ENCODE assay signal across 17 cellular contexts in genomic region chr3:117531078-117531477, GRCh38.
A peak's percentile ranks its signal among the peaks of the same experiment; 100 is the strongest.
DNase-seq lines count a peak whose midpoint lies in the region; ATAC-seq, FAIRE-seq and TF ChIP-seq lines count a peak whose summit lies in the region.
"Had no signal": no experiment of that assay in that cellular context is flagged by ENCODE, and none has a peak within 500 bp of the region (broad histone marks: within the 10 kb centered on the region; RNA-seq: fewer than 3 reads in every experiment).

No MANE protein-coding gene starts in this region.

- no peaks in the 10 kb centered on the region for H3K27me3 ChIP-seq in astrocyte (ENCODE audit: insufficient read depth, low read length)
- no peaks in the 10 kb centered on the region for H3K27me3 ChIP-seq in tibial artery

- no peaks in the 10 kb centered on the region for H3K36me3 Mint-ChIP-seq in astrocyte (ENCODE audit: low read depth, unreplicated experiment)

- H3K4me2 ChIP-seq in astrocyte (ENCODE audit: low read length): no peak overlapping the region
- H3K4me2 ChIP-seq: A549 had no signal

- H3K27ac ChIP-seq in astrocyte (ENCODE audit: low read depth, low read length) (no peak overlapping the region), tibial artery (no peak overlapping the region)
- H3K27ac ChIP-seq: A549 had no signal

- no peak overlapping the region for H3K9ac ChIP-seq in astrocyte (ENCODE audit: low read length)

- DNase-seq in COR-L47 (lab: John Stamatoyannopoulos, UW) (peak; percentile 31), NCI-H1105 (lab: John Stamatoyannopoulos, UW) (peak; percentile 7), astrocyte (ENCODE audit: low read depth) (peak; percentile 78), omental fat pad (ENCODE audit: low spot score) (no peak), CD1c-positive myeloid dendritic cell (ENCODE audit: extremely low spot score) (no peak), tibial artery (no peak)
- DNase-seq: DMS 273 treated with DMSO at 0.1 percent for 48 hours, GF-D8, KG1, NCI-H1048, NCI-H1930, NCI-H774 had no signal

- H3K9me3 ChIP-seq in astrocyte (ENCODE audit: insufficient read depth, low read depth, low read length) (no peaks in the 10 kb centered on the region), tibial artery (no peaks in the 10 kb centered on the region)
- H3K9me3 ChIP-seq: A549, HAP-1 had no signal

- H3K27me3 Mint-ChIP-seq in astrocyte (ENCODE audit: low read depth, unreplicated experiment): no peaks in the 10 kb centered on the region

- ATAC-seq in omental fat pad (ENCODE audit: low FRiP score): peak; percentile 73
- no peak for ATAC-seq in GM19455 (IDR thresholded peaks at IDR 0.05; ENCODE audit: unreplicated experiment)
- ATAC-seq: A549 had no signal

- H3K27ac Mint-ChIP-seq in astrocyte (ENCODE audit: unreplicated experiment): no peak overlapping the region
- H3K27ac Mint-ChIP-seq: T-helper 1 cell treated with Interleukin-12 subunit alpha and Interleukin-12 subunit beta and Interleukin-4 antibody, amounts not matched to agents 30 μg/mL and 1 μg/mL, for 36 hours had no signal

- H3K4me1 Mint-ChIP-seq in astrocyte (ENCODE audit: low read depth, unreplicated experiment): no peaks in the 10 kb centered on the region

- no peak for FAIRE-seq in astrocyte (lab: Jason Lieb, UNC)
- FAIRE-seq: A549, GM12891 had no signal

- H4K20me1 ChIP-seq in astrocyte (ENCODE audit: insufficient read depth, low read length): no peaks in the 10 kb centered on the region

- TF ChIP-seq CTCF in astrocyte (IDR thresholded peaks at IDR 0.05; ENCODE audit: insufficient read depth, low read depth, low read length) (no peak), omental fat pad (IDR thresholded peaks at IDR 0.05) (no peak), tibial artery (IDR thresholded peaks at IDR 0.05) (no peak)

- H3K4me1 ChIP-seq in astrocyte (ENCODE audit: insufficient read depth, low read length) (no peaks in the 10 kb centered on the region), tibial artery (no peaks in the 10 kb centered on the region)
- H3K4me1 ChIP-seq: A549, HAP-1 had no signal

- intact Hi-C loops in tibial artery (cut with DNase I; ENCODE audit: low total_unique reads): no loop called here

- no peaks in the 10 kb centered on the region for H3K79me2 ChIP-seq in astrocyte (ENCODE audit: insufficient read depth, low read length)

- H3K9me3 Mint-ChIP-seq in astrocyte (ENCODE audit: unreplicated experiment): no peaks in the 10 kb centered on the region
- H3K9me3 Mint-ChIP-seq: T-helper 1 cell treated with Interleukin-12 subunit alpha and Interleukin-12 subunit beta and Interleukin-4 antibody, amounts not matched to agents 30 μg/mL and 1 μg/mL, for 36 hours had no signal

- no peaks in the 10 kb centered on the region for H3K36me3 ChIP-seq in astrocyte (ENCODE audit: insufficient read depth, low read length)
- H3K36me3 ChIP-seq in tibial artery: no peaks in the 10 kb centered on the region
- H3K36me3 ChIP-seq: HAP-1 had no signal

- no peak overlapping the region for H3K4me3 Mint-ChIP-seq in astrocyte (ENCODE audit: unreplicated experiment)
- H3K4me3 Mint-ChIP-seq: T-helper 1 cell treated with Interleukin-12 subunit alpha and Interleukin-12 subunit beta and Interleukin-4 antibody, amounts not matched to agents 30 μg/mL and 1 μg/mL, for 36 hours had no signal

- no peak overlapping the region for H2AFZ ChIP-seq in astrocyte (ENCODE audit: low read depth, low read length)

- no peak overlapping the region for H3K4me3 ChIP-seq in astrocyte (ENCODE audit: insufficient read depth, low read depth, low read length)
- H3K4me3 ChIP-seq in tibial artery: no peak overlapping the region
- H3K4me3 ChIP-seq: A549, HAP-1 had no signal

Comparison
In these comparisons a context has a peak if more than half of its experiments do, and no peak if none do; other contexts are left out.
1. DNase-seq: peak in COR-L47 (single experiment), NCI-H1105 (single experiment) and astrocyte (single experiment); none in omental fat pad (single experiment), CD1c-positive myeloid dendritic cell (single experiment) and tibial artery (0 of 2).